Comparison of ENCODE assay signal across 27 cellular contexts in genomic region chr20:63781181-63781580, GRCh38.
"Had no signal": no experiment of that assay in that cellular context is flagged by ENCODE, and none has a peak within 500 bp of the region (broad histone marks: within the 10 kb centered on the region; RNA-seq: fewer than 3 reads in every experiment).

No MANE protein-coding gene starts in this region.

- DNase-seq: activated CD4-positive, alpha-beta memory T cell treated with anti-CD3 and anti-CD28 coated beads for 36 hours; activated CD4-positive, alpha-beta T cell treated with anti-CD3 and anti-CD28 coated beads, Interleukin-2, amount 10 ng/mL, durations not matched to agents 24 days and 14 days; activated CD4-positive, CD25-positive, alpha-beta regulatory T cell treated with anti-CD3 and anti-CD28 coated beads, Interleukin-2, amount 50 U/mL, for 72 hours; activated CD8-positive, alpha-beta memory T cell treated with anti-CD3 and anti-CD28 coated beads for 24 hours; activated naive CD4-positive, alpha-beta T cell treated with anti-CD3 and anti-CD28 coated beads, Interleukin-2, amount 50 U/mL, for 16 hours; activated naive CD8-positive, alpha-beta T cell treated with anti-CD3 and anti-CD28 coated beads, Interleukin-2, amount 50 U/mL, for 24 hours; amniotic stem cell; body of pancreas; NCI-H1105 treated with DMSO at 0.1 percent for 48 hours; NCI-H1436 treated with DMSO at 0.1 percent for 48 hours; NCI-H187; NCI-H2081; NCI-H510A treated with DMSO at 0.1 percent for 48 hours; NCI-H69; NK-92 treated with Interleukin-12 subunit alpha and Interleukin-12 subunit beta, amount 100 ng/mL, for 24 hours; OCI-M1; Right ventricle myocardium superior; RPMI8226; SJCRH30; SK-N-SH; SW 1271; T-helper 17 cell; T-helper 9 cell had no signal

- H3K27ac ChIP-seq: ascending aorta, body of pancreas, SJCRH30 had no signal

- H3K9me2 ChIP-seq: SK-N-SH had no signal

- H3K4me3 ChIP-seq: ascending aorta, body of pancreas, K562, SJCRH30 had no signal

- H3K9me3 ChIP-seq: ascending aorta, body of pancreas, SJCRH30, SK-N-SH had no signal

- H3K4me3 Mint-ChIP-seq: activated CD4-positive, alpha-beta memory T cell treated with anti-CD3 and anti-CD28 coated beads for 36 hours; activated CD4-positive, alpha-beta T cell treated with anti-CD3 and anti-CD28 coated beads, Interleukin-2, amount 10 ng/mL, durations not matched to agents 24 days and 14 days; activated naive CD8-positive, alpha-beta T cell treated with anti-CD3 and anti-CD28 coated beads, Interleukin-2, amount 50 U/mL, for 24 hours; T-helper 17 cell; WTC11 had no signal

- ATAC-seq: body of pancreas, Panc1 had no signal

- H3K27ac Mint-ChIP-seq: activated CD4-positive, alpha-beta memory T cell treated with anti-CD3 and anti-CD28 coated beads for 36 hours; activated CD4-positive, alpha-beta T cell treated with anti-CD3 and anti-CD28 coated beads, Interleukin-2, amount 10 ng/mL, durations not matched to agents 24 days and 14 days; activated naive CD8-positive, alpha-beta T cell treated with anti-CD3 and anti-CD28 coated beads, Interleukin-2, amount 50 U/mL, for 24 hours; WTC11 had no signal

- H3K4me1 ChIP-seq: ascending aorta, body of pancreas, SJCRH30 had no signal

- H3K27me3 ChIP-seq: ascending aorta, body of pancreas, SJCRH30 had no signal

- H3K36me3 ChIP-seq: ascending aorta, SJCRH30 had no signal

- H3K9ac ChIP-seq: SK-N-SH had no signal

- H3K36me3 Mint-ChIP-seq: activated CD4-positive, alpha-beta memory T cell treated with anti-CD3 and anti-CD28 coated beads for 36 hours had no signal

- H3K9me3 Mint-ChIP-seq: activated CD4-positive, alpha-beta memory T cell treated with anti-CD3 and anti-CD28 coated beads for 36 hours; activated CD4-positive, alpha-beta T cell treated with anti-CD3 and anti-CD28 coated beads, Interleukin-2, amount 10 ng/mL, durations not matched to agents 24 days and 14 days; activated naive CD8-positive, alpha-beta T cell treated with anti-CD3 and anti-CD28 coated beads, Interleukin-2, amount 50 U/mL, for 24 hours had no signal

- H3K27me3 Mint-ChIP-seq: activated CD4-positive, alpha-beta memory T cell treated with anti-CD3 and anti-CD28 coated beads for 36 hours; activated CD4-positive, alpha-beta T cell treated with anti-CD3 and anti-CD28 coated beads, Interleukin-2, amount 10 ng/mL, durations not matched to agents 24 days and 14 days; activated naive CD8-positive, alpha-beta T cell treated with anti-CD3 and anti-CD28 coated beads, Interleukin-2, amount 50 U/mL, for 24 hours; T-helper 17 cell had no signal

- H3K4me2 ChIP-seq: SK-N-SH had no signal
